8 cellular contexts compared by ENCODE assay signal in genomic region chr2:23924589-23925359, GRCh38. TPM values are rescaled to one million over a fixed set of nuclear protein-coding genes. Genes with fewer than 3 reads are reported as not detected.
DNase-seq lines count a peak whose midpoint lies in the region; ATAC-seq, FAIRE-seq and TF ChIP-seq lines count a peak whose summit lies in the region.

No MANE protein-coding gene starts in this region.

- SMC1A ChIA-PET in GM12878 (lab: Charles Lee; ENCODE audit: uncharacterized antibody, unreplicated experiment): interaction anchor here (0.6 to 5.5 kb wide), 22 partner anchors 10 to 255 kb away, joined by 3 to 83 read pairs (median 4); partner anchors contain the start of genes SF3B6, TP53I3, UBXN2A and WDCP

- TF ChIP-seq RAD21 in GM12878 (IDR thresholded peaks at IDR 0.05; ENCODE audit: insufficient read depth, low read depth, low read length): no peak

- peak overlapping the region; percentile 99 for H3K27ac ChIP-seq in GM12878 (ENCODE audit: control insufficient read depth, insufficient read depth)
- H3K27ac ChIP-seq in foreskin keratinocyte: no peak overlapping the region

- in situ Hi-C loops in GM12878 (cut with MboI): no loop called here

- H3K27me3 ChIP-seq in GM12878 (replicated peaks in 1 of 2; ENCODE audit: control insufficient read depth in 2 of 2, insufficient read depth in 2 of 2, low read length in 1 of 2) (no peaks in the 10 kb centered on the region), foreskin keratinocyte (no peaks in the 10 kb centered on the region)

- no peaks in the 10 kb centered on the region for H3K9me3 ChIP-seq in GM12878 (replicated peaks; ENCODE audit: control insufficient read depth, insufficient read depth, low read length)

- peak overlapping the region; percentile 83 for H3K4me3 ChIP-seq in AG09309 (ENCODE audit: control insufficient read depth, low read depth, low read length)
- H3K4me3 ChIP-seq in HFF-Myc (replicated peaks; ENCODE audit: low read depth, low read length): peak overlapping the region; percentile 94
- H3K4me3 ChIP-seq in GM12878: peak overlapping the region; percentile 75

- intact Hi-C loops in GM12878 (cut with micrococcal nuclease; ENCODE audit: unreplicated experiment): loop anchor here (5.0 kb wide), 1 partner anchor 123 kb away; the partner anchor contains the start of genes FKBP1B and WDCP

- no peak overlapping the region for H2AFZ ChIP-seq in GM12878 (ENCODE audit: control insufficient read depth, low read depth, low read length)

- ATAC-seq in GM12878: no peak
- no peak for ATAC-seq in GM21723 (IDR thresholded peaks at IDR 0.05; ENCODE audit: unreplicated experiment)
- no peak for ATAC-seq in foreskin keratinocyte

- no peak for TF ChIP-seq POLR2A in GM12878 (IDR thresholded peaks at IDR 0.05; ENCODE audit: low read depth, low read length)

- CTCF ChIA-PET in GM12878 (lab: Yijun Ruan, JAX): interaction anchor here (0.8 to 5.1 kb wide), 13 partner anchors 13 to 198 kb away, joined by 3 to 121 read pairs (median 4); partner anchors contain the start of genes PFN4, TP53I3 and UBXN2A

- peak overlapping the region; percentile 93 for H3K4me2 ChIP-seq in GM12878 (ENCODE audit: control insufficient read depth, insufficient read depth)

- TF ChIP-seq EP300 in GM12878 (IDR thresholded peaks at IDR 0.05; ENCODE audit: borderline replicate concordance in 1 of 2, control insufficient read depth in 1 of 2, low read depth in 2 of 2, low read length in 2 of 2): no peak

- FAIRE-seq in GM12878 (lab: Jason Lieb, UNC): no peak

- DNase-seq in AG09309 (ENCODE audit: low read depth) (no peak), HFF-Myc (ENCODE audit: extremely low read depth, low read depth) (no peak), GM12878 (ENCODE audit: low read depth, low spot score) (no peak), myocyte (ENCODE audit: low read depth) (peak; percentile 8), NCI-H1092 treated with DMSO at 0.1 percent for 48 hours (lab: John Stamatoyannopoulos, UW) (no peak), foreskin keratinocyte (no peak)
- no peak for DNase-seq in central memory CD4-positive, alpha-beta T cell

- RAD21 ChIA-PET in GM12878 (lab: Charles Lee; ENCODE audit: unreplicated experiment): interaction anchor here (0.8 to 6.9 kb wide), 17 partner anchors 10 to 464 kb away, joined by 3 to 111 read pairs (median 5); partner anchors contain the start of genes FKBP1B, SF3B6, TP53I3 and UBXN2A

- 51% methylated on average over 7 of the region's 7 CpGs for WGBS in GM12878 (ENCODE audit: insufficient coverage, insufficient replicate concordance, low lambda C conversion rate, missing lambda C conversion rate)

- no peaks in the 10 kb centered on the region for H3K36me3 ChIP-seq in GM12878 (ENCODE audit: control insufficient read depth in 2 of 2, insufficient read depth in 2 of 2, low read length in 1 of 2)

- peak overlapping the region; percentile 96 for H3K9ac ChIP-seq in GM12878 (ENCODE audit: control insufficient read depth, insufficient read depth, low read length)

- no peak for TF ChIP-seq CTCF in AG09309 (IDR thresholded peaks at IDR 0.05; ENCODE audit: control insufficient read depth, insufficient read depth, low read depth, low read length, missing control alignments)
- no peak for TF ChIP-seq CTCF in HFF-Myc (IDR thresholded peaks at IDR 0.05; ENCODE audit: low read depth, low read length, missing control alignments)
- TF ChIP-seq CTCF in GM12878 (IDR thresholded peaks at IDR 0.05 in 2 of 3, conservative IDR thresholded peaks at IDR 0.05 in 1 of 3; ENCODE audit: control insufficient read depth in 2 of 3, extremely low read depth in 1 of 3, insufficient read depth in 1 of 3, low read depth in 3 of 3, low read length in 3 of 3): no peak
- TF ChIP-seq CTCF in foreskin keratinocyte (conservative IDR thresholded peaks at IDR 0.05): no peak

- peaks cover 84% of the 10 kb centered on the region for H3K79me2 ChIP-seq in GM12878 (ENCODE audit: control insufficient read depth, insufficient read depth, low read length)

- no TSS peak for BruUV-seq in GM12878 (replicated peaks; lab: Mats Ljungman, UMichigan)

- H3K4me1 ChIP-seq in GM12878 (ENCODE audit: control insufficient read depth, insufficient read depth, low read length) (peaks cover 10% of the 10 kb centered on the region), foreskin keratinocyte (peaks cover 14% of the 10 kb centered on the region)

- POLR2A ChIA-PET in GM12878 (lab: Charles Lee): interaction anchor here (0.6 to 6.5 kb wide), 12 partner anchors 10 to 460 kb away, joined by 3 to 97 read pairs (median 5); partner anchors contain the start of gene UBXN2A

- no peaks in the 10 kb centered on the region for H4K20me1 ChIP-seq in GM12878 (ENCODE audit: control insufficient read depth, insufficient read depth)

TF ChIP-seq in GM12878, 131 proteins besides CTCF, POLR2A, EP300 and RAD21 (continues in another document):
- TF ChIP-seq BHLHE40 (IDR thresholded peaks at IDR 0.05; ENCODE audit: borderline replicate concordance in 1 of 2, low read depth in 2 of 2, low read length in 1 of 2) (no peak), ATF7 (IDR thresholded peaks at IDR 0.05; ENCODE audit: low read depth) (peak; percentile 37; the same call in 1 of the 2 replicates), SIN3A (IDR thresholded peaks at IDR 0.05; ENCODE audit: low read depth, low read length) (no peak), ZNF207 (IDR thresholded peaks at IDR 0.05; ENCODE audit: borderline replicate concordance) (no peak), ZZZ3 (IDR thresholded peaks at IDR 0.05; ENCODE audit: control insufficient read depth, insufficient read length, low read depth) (no peak), LARP7 (IDR thresholded peaks at IDR 0.05) (no peak)

RNA-seq across cellular contexts. Expression of gene ATAD2B, which starts 2.1 kb away (rescaled TPM):
- 171 and 176 TPM in 2 replicates for total RNA-seq in GM12878 (2013; cell fraction: nucleolus; rRNA removed)
- total RNA-seq in GM12878 (2014; rRNA removed) (21.5 and 28.9 TPM in 2 replicates), GM12878 (2014; rRNA removed; fragmentation: Illumina TruSeq; extraction: Trizol) (28.9 and 29.9 TPM in 2 replicates), GM12878 (2021) (22.8 and 29.9 TPM in 2 replicates), myocyte (22.9 and 36.1 TPM in 2 replicates), foreskin keratinocyte (5.6 and 6.1 TPM in 2 replicates)
- polyA plus RNA-seq in GM12878 (2011; ENCODE audit: low read depth): 3.7 TPM
- polyA plus RNA-seq in GM12878 (2011; rRNA removed) (15.7 and 23.1 TPM in 2 replicates), GM12878 (2014; fragmentation: Illumina TruSeq; extraction: Trizol) (17.9 and 21.1 TPM in 2 replicates), GM12878 (2014; fragmentation: Nextera tagmentation; extraction: Ambion mirVana) (1 to 10 TPM; 3.6 to 5.4 TPM), GM12878 (2014; rRNA removed) (10.5 and 11.0 TPM in 2 replicates), GM12878 (2016; fragmentation: Nextera tagmentation; extraction: Ambion mirVana) (10 to 100 TPM; 15.5 to 19.5 TPM), foreskin keratinocyte (0.77 and 1.1 TPM in 2 replicates)
- 3.4 and 4.2 TPM in 2 replicates for polyA plus RNA-seq in GM12878 (2011; cell fraction: cytosol; rRNA removed)
- polyA plus RNA-seq in GM12878 (2011; cell fraction: nucleus; rRNA removed): 36.1 and 37.4 TPM in 2 replicates
- polyA plus RNA-seq in GM12878 (2012): 5.5 and 8.0 TPM in 2 replicates
- 27.9 and 31.0 TPM in 2 replicates for polyA minus RNA-seq in GM12878 (2011; rRNA and poly(A)+ RNA removed)
- 9.0 and 9.6 TPM in 2 replicates for polyA minus RNA-seq in GM12878 (2011; cell fraction: cytosol; rRNA and poly(A)+ RNA removed)
- 58.0 and 82.6 TPM in 2 replicates for polyA minus RNA-seq in GM12878 (2011; cell fraction: nucleus; rRNA and poly(A)+ RNA removed)
- polyA plus RNA-seq in myocyte (2012): 3.2 TPM

RNA-seq across cellular contexts. Expression of gene UBXN2A, which starts 15.5 kb away (rescaled TPM):
- 12.6 and 16.0 TPM in 2 replicates for total RNA-seq in GM12878 (2013; cell fraction: nucleolus; rRNA removed)
- 13.4 and 15.7 TPM in 2 replicates for total RNA-seq in GM12878 (2014; rRNA removed)
- 16.6 and 16.8 TPM in 2 replicates for total RNA-seq in GM12878 (2014; rRNA removed; fragmentation: Illumina TruSeq; extraction: Trizol)
- 14.0 and 15.8 TPM in 2 replicates for total RNA-seq in GM12878 (2021)
- polyA plus RNA-seq in GM12878 (2011; ENCODE audit: low read depth): 5.8 TPM
- 11.8 and 19.2 TPM in 2 replicates for polyA plus RNA-seq in GM12878 (2011; rRNA removed)
- 4.7 and 5.3 TPM in 2 replicates for polyA plus RNA-seq in GM12878 (2011; cell fraction: cytosol; rRNA removed)
- 1.7 and 2.3 TPM in 2 replicates for polyA plus RNA-seq in GM12878 (2011; cell fraction: nucleus; rRNA removed)
- polyA plus RNA-seq in GM12878 (2012): 8.7 and 10.3 TPM in 2 replicates
- 17.6 and 19.0 TPM in 2 replicates for polyA plus RNA-seq in GM12878 (2014; fragmentation: Illumina TruSeq; extraction: Trizol)
- polyA plus RNA-seq in GM12878 (2014; fragmentation: Nextera tagmentation; extraction: Ambion mirVana): 1 to 10 TPM; 3.7 to 7.2 TPM
- polyA plus RNA-seq in GM12878 (2014; rRNA removed): 10.8 and 10.9 TPM in 2 replicates
- 10 to 100 TPM; 19.2 to 23.5 TPM for polyA plus RNA-seq in GM12878 (2016; fragmentation: Nextera tagmentation; extraction: Ambion mirVana)
- polyA minus RNA-seq in GM12878 (2011; rRNA and poly(A)+ RNA removed): 5.2 and 5.8 TPM in 2 replicates
- polyA minus RNA-seq in GM12878 (2011; cell fraction: cytosol; rRNA and poly(A)+ RNA removed): 4.0 and 4.7 TPM in 2 replicates
- polyA minus RNA-seq in GM12878 (2011; cell fraction: nucleus; rRNA and poly(A)+ RNA removed): 2.1 and 5.5 TPM in 2 replicates
- 13.0 and 15.6 TPM in 2 replicates for total RNA-seq in myocyte
- 7.4 TPM for polyA plus RNA-seq in myocyte (2012)
- 12.1 and 13.1 TPM in 2 replicates for total RNA-seq in foreskin keratinocyte
- 7.4 and 8.7 TPM in 2 replicates for polyA plus RNA-seq in foreskin keratinocyte
